8 cellular contexts compared by ENCODE assay signal in genomic region chr2:219362524-219363164, GRCh38. TPM values are rescaled to one million over a fixed set of nuclear protein-coding genes. Genes with fewer than 3 reads are reported as not detected.
DNase-seq lines count a peak whose midpoint lies in the region; ATAC-seq and TF ChIP-seq lines count a peak whose summit lies in the region.

No MANE protein-coding gene starts in this region.

- in situ Hi-C loops in Caki2 (cut with HindIII; ENCODE audit: low pct_unique_long_range_greater_than_20kb, low sequenced_read_pairs) (no loop called here), SK-MEL-5 (cut with HindIII; ENCODE audit: low pct_unique_long_range_greater_than_20kb, low sequenced_read_pairs) (no loop called here)

- no peak for TF ChIP-seq CTCF in endothelial cell (IDR thresholded peaks at IDR 0.05; ENCODE audit: unreplicated experiment)

- no peak overlapping the region for H3K4me3 Mint-ChIP-seq in endothelial cell (ENCODE audit: unreplicated experiment)

- intact Hi-C loops in left ventricle myocardium superior (cut with micrococcal nuclease), result no loop called here

- H3K36me3 Mint-ChIP-seq in endothelial cell (ENCODE audit: low read depth, unreplicated experiment), result no peaks in the 10 kb centered on the region

- peaks cover 8% of the 10 kb centered on the region for H3K27me3 Mint-ChIP-seq in endothelial cell (ENCODE audit: unreplicated experiment)

- DNase-seq in Caki2 (ENCODE audit: low read depth) (peak; percentile 47), SK-MEL-5 (ENCODE audit: low read depth, low spot score) (peak; percentile 47), left ventricle myocardium superior (peak; percentile 64), endothelial cell (ENCODE audit: low spot score) (no peak), NCI-H1092 (lab: John Stamatoyannopoulos, UW) (no peak)
- DNase-seq in stimulated activated naive CD4-positive, alpha-beta T cell treated with Interleukin-2 at 50 U/mL for 16 hours (lab: John Stamatoyannopoulos, UW), result no peak

- H3K9me3 Mint-ChIP-seq in endothelial cell (ENCODE audit: unreplicated experiment), result no peaks in the 10 kb centered on the region

- peak; percentile 82 for ATAC-seq in GM21367 (IDR thresholded peaks at IDR 0.05; ENCODE audit: unreplicated experiment)
- peak; percentile 71 for ATAC-seq in HG03520 (IDR thresholded peaks at IDR 0.05; ENCODE audit: unreplicated experiment)
- peak; percentile 86 for ATAC-seq in left ventricle myocardium superior

- no peaks in the 10 kb centered on the region for H3K4me1 Mint-ChIP-seq in endothelial cell (ENCODE audit: unreplicated experiment)

- no peak overlapping the region for H3K27ac Mint-ChIP-seq in endothelial cell (ENCODE audit: unreplicated experiment)

RNA-seq across cellular contexts. Expression of gene DNPEP, which starts 25.1 kb away (rescaled TPM):
- 76.8 and 84.9 TPM in 2 replicates for total RNA-seq in Caki2 (2014; rRNA removed; shearing (Covaris generic); ENCODE audit: low replicate concordance)
- 46.8 and 50.1 TPM in 2 replicates for total RNA-seq in SK-MEL-5 (2014; rRNA removed; shearing (Covaris generic))
- polyA plus RNA-seq in SK-MEL-5 (2015; cell fraction: cytosol; rRNA removed), result 49.1 and 51.5 TPM in 2 replicates
- 83.8 and 94.1 TPM in 2 replicates for polyA plus RNA-seq in SK-MEL-5 (2015; cell fraction: nucleus; rRNA removed)
- total RNA-seq in left ventricle myocardium superior, result 74.8 TPM
- total RNA-seq in endothelial cell (ENCODE audit: unreplicated experiment), result 49.6 TPM

RNA-seq across cellular contexts. Expression of gene RESP18, which starts 30.1 kb away (rescaled TPM):
- not detected in 2 replicates for total RNA-seq in Caki2 (2014; rRNA removed; shearing (Covaris generic); ENCODE audit: low replicate concordance)
- total RNA-seq in SK-MEL-5 (2014; rRNA removed; shearing (Covaris generic)), result not detected in 2 replicates
- not detected in 2 replicates for polyA plus RNA-seq in SK-MEL-5 (2015; cell fraction: cytosol; rRNA removed)
- polyA plus RNA-seq in SK-MEL-5 (2015; cell fraction: nucleus; rRNA removed), result not detected in 2 replicates
- total RNA-seq in left ventricle myocardium superior, result not detected
- total RNA-seq in endothelial cell (ENCODE audit: unreplicated experiment), result not detected

RNA-seq across cellular contexts. Expression of gene PTPRN, which starts 53.4 kb away (rescaled TPM):
- total RNA-seq in Caki2 (2014; rRNA removed; shearing (Covaris generic); ENCODE audit: low replicate concordance), result not detected in 2 replicates
- 1.5 and 2.8 TPM in 2 replicates for total RNA-seq in SK-MEL-5 (2014; rRNA removed; shearing (Covaris generic))
- 8.8 and 13.2 TPM in 2 replicates for polyA plus RNA-seq in SK-MEL-5 (2015; cell fraction: cytosol; rRNA removed)
- 1.9 and 9.1 TPM in 2 replicates for polyA plus RNA-seq in SK-MEL-5 (2015; cell fraction: nucleus; rRNA removed)
- not detected for total RNA-seq in left ventricle myocardium superior
- 1.1 TPM for total RNA-seq in endothelial cell (ENCODE audit: unreplicated experiment)

RNA-seq across cellular contexts. Expression of gene DES, which starts 55.5 kb away (rescaled TPM):
- total RNA-seq in Caki2 (2014; rRNA removed; shearing (Covaris generic); ENCODE audit: low replicate concordance), result 4.9 TPM in 1 of 2 replicates, not detected in the other
- total RNA-seq in SK-MEL-5 (2014; rRNA removed; shearing (Covaris generic)), result 0.13 TPM in 1 of 2 replicates, not detected in the other
- polyA plus RNA-seq in SK-MEL-5 (2015; cell fraction: cytosol; rRNA removed), result 1.1 TPM in 1 of 2 replicates, not detected in the other
- not detected in 2 replicates for polyA plus RNA-seq in SK-MEL-5 (2015; cell fraction: nucleus; rRNA removed)
- total RNA-seq in left ventricle myocardium superior, result 14,457 TPM
- total RNA-seq in endothelial cell (ENCODE audit: unreplicated experiment), result 0.10 TPM

Comparison
In these comparisons a context has a peak if more than half of its experiments do, and no peak if none do; other contexts are left out.
1. DNase-seq: peak in Caki2 (single experiment), SK-MEL-5 (single experiment) and left ventricle myocardium superior (single experiment); none in endothelial cell (single experiment), NCI-H1092 (single experiment) and stimulated activated naive CD4-positive, alpha-beta T cell treated with Interleukin-2 at 50 U/mL for 16 hours (single experiment).
2. Peak in every context shown above with its lines, with median percentiles within 50 percentile points of each other: ATAC-seq.